ENCODE assay signal across 2 cellular contexts in the genomic region with DNA sequence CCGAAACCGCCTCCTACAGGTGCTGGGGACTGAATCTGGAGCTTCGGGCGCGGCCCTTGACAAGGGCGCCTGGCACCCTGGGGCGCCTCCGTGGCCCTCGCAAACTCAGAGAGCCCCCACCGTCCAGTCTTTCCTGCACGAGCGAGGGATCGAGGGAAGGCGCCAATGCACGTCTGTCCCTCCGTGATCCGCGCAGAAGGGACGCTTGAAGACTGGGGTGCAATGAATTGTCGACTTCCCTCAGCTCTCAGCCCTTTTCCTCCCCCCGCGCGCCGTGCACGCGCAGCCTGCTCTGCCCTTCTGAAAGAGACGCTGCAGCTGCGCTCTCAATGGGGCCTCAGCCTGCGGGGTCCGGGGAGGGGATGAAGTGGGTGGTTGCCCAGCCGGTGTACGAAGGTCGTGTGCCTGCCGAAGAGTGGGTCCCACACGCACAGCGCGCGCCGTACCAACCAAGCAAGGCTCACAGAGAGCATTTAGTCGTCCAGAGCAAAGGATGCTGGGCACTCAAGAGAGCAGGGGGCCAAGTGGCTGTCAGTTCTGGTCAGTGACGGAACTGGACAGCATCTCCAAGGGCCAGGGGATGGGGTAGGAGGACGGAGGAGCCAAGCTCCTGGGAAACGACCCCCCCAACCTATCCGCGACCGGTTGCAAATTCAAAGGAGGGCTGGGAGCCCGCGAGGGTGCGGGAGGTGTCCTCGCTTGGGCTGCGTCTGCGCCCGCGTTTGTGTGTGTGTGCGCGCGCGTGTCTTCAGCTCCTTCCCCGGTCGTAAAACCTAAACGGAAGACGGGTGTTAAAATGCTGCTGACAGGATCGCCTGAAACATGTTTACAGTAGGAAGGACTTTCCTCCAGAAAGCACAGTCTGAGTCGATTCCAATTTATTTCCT.
TF ChIP-seq lines count a peak whose summit lies in the region.

No MANE protein-coding gene starts in this region.

TF ChIP-seq in GM23338, 12 proteins besides CTCF, POLR2A, EP300 and RAD21 (continued from another document and continues in another):
- TF ChIP-seq, protein P1, sequence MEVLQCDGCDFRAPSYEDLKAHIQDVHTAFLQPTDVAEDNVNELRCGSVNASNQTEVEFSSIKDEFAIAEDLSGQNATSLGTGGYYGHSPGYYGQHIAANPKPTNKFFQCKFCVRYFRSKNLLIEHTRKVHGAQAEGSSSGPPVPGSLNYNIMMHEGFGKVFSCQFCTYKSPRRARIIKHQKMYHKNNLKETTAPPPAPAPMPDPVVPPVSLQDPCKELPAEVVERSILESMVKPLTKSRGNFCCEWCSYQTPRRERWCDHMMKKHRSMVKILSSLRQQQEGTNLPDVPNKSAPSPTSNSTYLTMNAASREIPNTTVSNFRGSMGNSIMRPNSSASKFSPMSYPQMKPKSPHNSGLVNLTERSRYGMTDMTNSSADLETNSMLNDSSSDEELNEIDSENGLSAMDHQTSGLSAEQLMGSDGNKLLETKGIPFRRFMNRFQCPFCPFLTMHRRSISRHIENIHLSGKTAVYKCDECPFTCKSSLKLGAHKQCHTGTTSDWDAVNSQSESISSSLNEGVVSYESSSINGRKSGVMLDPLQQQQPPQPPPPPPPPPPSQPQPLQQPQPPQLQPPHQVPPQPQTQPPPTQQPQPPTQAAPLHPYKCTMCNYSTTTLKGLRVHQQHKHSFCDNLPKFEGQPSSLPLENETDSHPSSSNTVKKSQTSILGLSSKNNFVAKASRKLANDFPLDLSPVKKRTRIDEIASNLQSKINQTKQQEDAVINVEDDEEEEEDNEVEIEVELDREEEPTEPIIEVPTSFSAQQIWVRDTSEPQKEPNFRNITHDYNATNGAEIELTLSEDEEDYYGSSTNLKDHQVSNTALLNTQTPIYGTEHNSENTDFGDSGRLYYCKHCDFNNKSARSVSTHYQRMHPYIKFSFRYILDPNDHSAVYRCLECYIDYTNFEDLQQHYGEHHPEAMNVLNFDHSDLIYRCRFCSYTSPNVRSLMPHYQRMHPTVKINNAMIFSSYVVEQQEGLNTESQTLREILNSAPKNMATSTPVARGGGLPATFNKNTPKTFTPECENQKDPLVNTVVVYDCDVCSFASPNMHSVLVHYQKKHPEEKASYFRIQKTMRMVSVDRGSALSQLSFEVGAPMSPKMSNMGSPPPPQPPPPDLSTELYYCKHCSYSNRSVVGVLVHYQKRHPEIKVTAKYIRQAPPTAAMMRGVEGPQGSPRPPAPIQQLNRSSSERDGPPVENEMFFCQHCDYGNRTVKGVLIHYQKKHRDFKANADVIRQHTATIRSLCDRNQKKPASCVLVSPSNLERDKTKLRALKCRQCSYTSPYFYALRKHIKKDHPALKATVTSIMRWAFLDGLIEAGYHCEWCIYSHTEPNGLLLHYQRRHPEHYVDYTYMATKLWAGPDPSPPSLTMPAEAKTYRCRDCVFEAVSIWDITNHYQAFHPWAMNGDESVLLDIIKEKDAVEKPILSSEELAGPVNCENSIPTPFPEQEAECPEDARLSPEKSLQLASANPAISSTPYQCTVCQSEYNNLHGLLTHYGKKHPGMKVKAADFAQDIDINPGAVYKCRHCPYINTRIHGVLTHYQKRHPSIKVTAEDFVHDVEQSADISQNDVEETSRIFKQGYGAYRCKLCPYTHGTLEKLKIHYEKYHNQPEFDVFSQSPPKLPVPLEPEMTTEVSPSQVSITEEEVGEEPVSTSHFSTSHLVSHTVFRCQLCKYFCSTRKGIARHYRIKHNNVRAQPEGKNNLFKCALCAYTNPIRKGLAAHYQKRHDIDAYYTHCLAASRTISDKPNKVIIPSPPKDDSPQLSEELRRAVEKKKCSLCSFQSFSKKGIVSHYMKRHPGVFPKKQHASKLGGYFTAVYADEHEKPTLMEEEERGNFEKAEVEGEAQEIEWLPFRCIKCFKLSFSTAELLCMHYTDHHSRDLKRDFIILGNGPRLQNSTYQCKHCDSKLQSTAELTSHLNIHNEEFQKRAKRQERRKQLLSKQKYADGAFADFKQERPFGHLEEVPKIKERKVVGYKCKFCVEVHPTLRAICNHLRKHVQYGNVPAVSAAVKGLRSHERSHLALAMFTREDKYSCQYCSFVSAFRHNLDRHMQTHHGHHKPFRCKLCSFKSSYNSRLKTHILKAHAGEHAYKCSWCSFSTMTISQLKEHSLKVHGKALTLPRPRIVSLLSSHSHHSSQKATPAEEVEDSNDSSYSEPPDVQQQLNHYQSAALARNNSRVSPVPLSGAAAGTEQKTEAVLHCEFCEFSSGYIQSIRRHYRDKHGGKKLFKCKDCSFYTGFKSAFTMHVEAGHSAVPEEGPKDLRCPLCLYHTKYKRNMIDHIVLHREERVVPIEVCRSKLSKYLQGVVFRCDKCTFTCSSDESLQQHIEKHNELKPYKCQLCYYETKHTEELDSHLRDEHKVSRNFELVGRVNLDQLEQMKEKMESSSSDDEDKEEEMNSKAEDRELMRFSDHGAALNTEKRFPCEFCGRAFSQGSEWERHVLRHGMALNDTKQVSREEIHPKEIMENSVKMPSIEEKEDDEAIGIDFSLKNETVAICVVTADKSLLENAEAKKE (CRISPR knock-in tag; IDR thresholded peaks at IDR 0.05), result no peak
- TF ChIP-seq, protein P2, sequence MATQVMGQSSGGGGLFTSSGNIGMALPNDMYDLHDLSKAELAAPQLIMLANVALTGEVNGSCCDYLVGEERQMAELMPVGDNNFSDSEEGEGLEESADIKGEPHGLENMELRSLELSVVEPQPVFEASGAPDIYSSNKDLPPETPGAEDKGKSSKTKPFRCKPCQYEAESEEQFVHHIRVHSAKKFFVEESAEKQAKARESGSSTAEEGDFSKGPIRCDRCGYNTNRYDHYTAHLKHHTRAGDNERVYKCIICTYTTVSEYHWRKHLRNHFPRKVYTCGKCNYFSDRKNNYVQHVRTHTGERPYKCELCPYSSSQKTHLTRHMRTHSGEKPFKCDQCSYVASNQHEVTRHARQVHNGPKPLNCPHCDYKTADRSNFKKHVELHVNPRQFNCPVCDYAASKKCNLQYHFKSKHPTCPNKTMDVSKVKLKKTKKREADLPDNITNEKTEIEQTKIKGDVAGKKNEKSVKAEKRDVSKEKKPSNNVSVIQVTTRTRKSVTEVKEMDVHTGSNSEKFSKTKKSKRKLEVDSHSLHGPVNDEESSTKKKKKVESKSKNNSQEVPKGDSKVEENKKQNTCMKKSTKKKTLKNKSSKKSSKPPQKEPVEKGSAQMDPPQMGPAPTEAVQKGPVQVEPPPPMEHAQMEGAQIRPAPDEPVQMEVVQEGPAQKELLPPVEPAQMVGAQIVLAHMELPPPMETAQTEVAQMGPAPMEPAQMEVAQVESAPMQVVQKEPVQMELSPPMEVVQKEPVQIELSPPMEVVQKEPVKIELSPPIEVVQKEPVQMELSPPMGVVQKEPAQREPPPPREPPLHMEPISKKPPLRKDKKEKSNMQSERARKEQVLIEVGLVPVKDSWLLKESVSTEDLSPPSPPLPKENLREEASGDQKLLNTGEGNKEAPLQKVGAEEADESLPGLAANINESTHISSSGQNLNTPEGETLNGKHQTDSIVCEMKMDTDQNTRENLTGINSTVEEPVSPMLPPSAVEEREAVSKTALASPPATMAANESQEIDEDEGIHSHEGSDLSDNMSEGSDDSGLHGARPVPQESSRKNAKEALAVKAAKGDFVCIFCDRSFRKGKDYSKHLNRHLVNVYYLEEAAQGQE (IDR thresholded peaks at IDR 0.05; ENCODE audit: unreplicated experiment), result no peak
- TF ChIP-seq, protein P3, sequence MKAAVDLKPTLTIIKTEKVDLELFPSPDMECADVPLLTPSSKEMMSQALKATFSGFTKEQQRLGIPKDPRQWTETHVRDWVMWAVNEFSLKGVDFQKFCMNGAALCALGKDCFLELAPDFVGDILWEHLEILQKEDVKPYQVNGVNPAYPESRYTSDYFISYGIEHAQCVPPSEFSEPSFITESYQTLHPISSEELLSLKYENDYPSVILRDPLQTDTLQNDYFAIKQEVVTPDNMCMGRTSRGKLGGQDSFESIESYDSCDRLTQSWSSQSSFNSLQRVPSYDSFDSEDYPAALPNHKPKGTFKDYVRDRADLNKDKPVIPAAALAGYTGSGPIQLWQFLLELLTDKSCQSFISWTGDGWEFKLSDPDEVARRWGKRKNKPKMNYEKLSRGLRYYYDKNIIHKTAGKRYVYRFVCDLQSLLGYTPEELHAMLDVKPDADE (IDR thresholded peaks at IDR 0.05), result 0 out of 2 replicates have a peak, but pooled peaks have one; percentile 29
- TF ChIP-seq EZH2phosphoT487 (IDR thresholded peaks at IDR 0.05; ENCODE audit: unreplicated experiment) (no peak), NANOG (IDR thresholded peaks at IDR 0.05; ENCODE audit: borderline replicate concordance) (no peak), ZNF114 (CRISPR knock-in tag; IDR thresholded peaks at IDR 0.05) (no peak)

TF ChIP-seq in K562, 482 proteins besides CTCF, POLR2A, EP300 and RAD21 (continued from another document):
- TF ChIP-seq, protein P4, sequence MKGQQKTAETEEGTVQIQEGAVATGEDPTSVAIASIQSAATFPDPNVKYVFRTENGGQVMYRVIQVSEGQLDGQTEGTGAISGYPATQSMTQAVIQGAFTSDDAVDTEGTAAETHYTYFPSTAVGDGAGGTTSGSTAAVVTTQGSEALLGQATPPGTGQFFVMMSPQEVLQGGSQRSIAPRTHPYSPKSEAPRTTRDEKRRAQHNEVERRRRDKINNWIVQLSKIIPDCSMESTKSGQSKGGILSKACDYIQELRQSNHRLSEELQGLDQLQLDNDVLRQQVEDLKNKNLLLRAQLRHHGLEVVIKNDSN (CRISPR knock-in tag; IDR thresholded peaks at IDR 0.05), result 0 out of 2 replicates have a peak, but pooled peaks have one; percentile 15
- TF ChIP-seq ZFP30 (CRISPR knock-in tag; IDR thresholded peaks at IDR 0.05; ENCODE audit: borderline replicate concordance) (no peak), CBX5 (IDR thresholded peaks at IDR 0.05; ENCODE audit: borderline replicate concordance, low read depth) (no peak), DMBX1 (CRISPR knock-in tag; IDR thresholded peaks at IDR 0.05; ENCODE audit: borderline replicate concordance) (no peak), NRF1 (conservative IDR thresholded peaks at IDR 0.05 in 1 of 2, IDR thresholded peaks at IDR 0.05 in 1 of 2) (peak in 1 of 2 experiments; percentile 62; a peak in 3 of 4 replicates), NR1H2 (CRISPR knock-in tag; IDR thresholded peaks at IDR 0.05) (no peak), HDAC1 (IDR thresholded peaks at IDR 0.05) (no peak), RNF2 (IDR thresholded peaks at IDR 0.05) (no peak), MAZ (CRISPR knock-in tag; conservative IDR thresholded peaks at IDR 0.05 in 1 of 2, IDR thresholded peaks at IDR 0.05 in 1 of 2) (no peak), E2F3 (CRISPR knock-in tag; IDR thresholded peaks at IDR 0.05) (no peak)
- TF ChIP-seq, protein P5, sequence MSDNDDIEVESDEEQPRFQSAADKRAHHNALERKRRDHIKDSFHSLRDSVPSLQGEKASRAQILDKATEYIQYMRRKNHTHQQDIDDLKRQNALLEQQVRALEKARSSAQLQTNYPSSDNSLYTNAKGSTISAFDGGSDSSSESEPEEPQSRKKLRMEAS (CRISPR knock-in tag; IDR thresholded peaks at IDR 0.05), result no peak
- TF ChIP-seq, protein P6, sequence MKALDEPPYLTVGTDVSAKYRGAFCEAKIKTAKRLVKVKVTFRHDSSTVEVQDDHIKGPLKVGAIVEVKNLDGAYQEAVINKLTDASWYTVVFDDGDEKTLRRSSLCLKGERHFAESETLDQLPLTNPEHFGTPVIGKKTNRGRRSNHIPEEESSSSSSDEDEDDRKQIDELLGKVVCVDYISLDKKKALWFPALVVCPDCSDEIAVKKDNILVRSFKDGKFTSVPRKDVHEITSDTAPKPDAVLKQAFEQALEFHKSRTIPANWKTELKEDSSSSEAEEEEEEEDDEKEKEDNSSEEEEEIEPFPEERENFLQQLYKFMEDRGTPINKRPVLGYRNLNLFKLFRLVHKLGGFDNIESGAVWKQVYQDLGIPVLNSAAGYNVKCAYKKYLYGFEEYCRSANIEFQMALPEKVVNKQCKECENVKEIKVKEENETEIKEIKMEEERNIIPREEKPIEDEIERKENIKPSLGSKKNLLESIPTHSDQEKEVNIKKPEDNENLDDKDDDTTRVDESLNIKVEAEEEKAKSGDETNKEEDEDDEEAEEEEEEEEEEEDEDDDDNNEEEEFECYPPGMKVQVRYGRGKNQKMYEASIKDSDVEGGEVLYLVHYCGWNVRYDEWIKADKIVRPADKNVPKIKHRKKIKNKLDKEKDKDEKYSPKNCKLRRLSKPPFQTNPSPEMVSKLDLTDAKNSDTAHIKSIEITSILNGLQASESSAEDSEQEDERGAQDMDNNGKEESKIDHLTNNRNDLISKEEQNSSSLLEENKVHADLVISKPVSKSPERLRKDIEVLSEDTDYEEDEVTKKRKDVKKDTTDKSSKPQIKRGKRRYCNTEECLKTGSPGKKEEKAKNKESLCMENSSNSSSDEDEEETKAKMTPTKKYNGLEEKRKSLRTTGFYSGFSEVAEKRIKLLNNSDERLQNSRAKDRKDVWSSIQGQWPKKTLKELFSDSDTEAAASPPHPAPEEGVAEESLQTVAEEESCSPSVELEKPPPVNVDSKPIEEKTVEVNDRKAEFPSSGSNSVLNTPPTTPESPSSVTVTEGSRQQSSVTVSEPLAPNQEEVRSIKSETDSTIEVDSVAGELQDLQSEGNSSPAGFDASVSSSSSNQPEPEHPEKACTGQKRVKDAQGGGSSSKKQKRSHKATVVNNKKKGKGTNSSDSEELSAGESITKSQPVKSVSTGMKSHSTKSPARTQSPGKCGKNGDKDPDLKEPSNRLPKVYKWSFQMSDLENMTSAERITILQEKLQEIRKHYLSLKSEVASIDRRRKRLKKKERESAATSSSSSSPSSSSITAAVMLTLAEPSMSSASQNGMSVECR (CRISPR knock-in tag; IDR thresholded peaks at IDR 0.05), result 0 out of 2 replicates have a peak, but pooled peaks have one; percentile 37
- TF ChIP-seq, protein P7, sequence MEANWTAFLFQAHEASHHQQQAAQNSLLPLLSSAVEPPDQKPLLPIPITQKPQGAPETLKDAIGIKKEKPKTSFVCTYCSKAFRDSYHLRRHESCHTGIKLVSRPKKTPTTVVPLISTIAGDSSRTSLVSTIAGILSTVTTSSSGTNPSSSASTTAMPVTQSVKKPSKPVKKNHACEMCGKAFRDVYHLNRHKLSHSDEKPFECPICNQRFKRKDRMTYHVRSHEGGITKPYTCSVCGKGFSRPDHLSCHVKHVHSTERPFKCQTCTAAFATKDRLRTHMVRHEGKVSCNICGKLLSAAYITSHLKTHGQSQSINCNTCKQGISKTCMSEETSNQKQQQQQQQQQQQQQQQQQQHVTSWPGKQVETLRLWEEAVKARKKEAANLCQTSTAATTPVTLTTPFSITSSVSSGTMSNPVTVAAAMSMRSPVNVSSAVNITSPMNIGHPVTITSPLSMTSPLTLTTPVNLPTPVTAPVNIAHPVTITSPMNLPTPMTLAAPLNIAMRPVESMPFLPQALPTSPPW (CRISPR knock-in tag; IDR thresholded peaks at IDR 0.05), result peak; percentile 37; the same call in 1 of the 2 replicates
- TF ChIP-seq, protein P8, sequence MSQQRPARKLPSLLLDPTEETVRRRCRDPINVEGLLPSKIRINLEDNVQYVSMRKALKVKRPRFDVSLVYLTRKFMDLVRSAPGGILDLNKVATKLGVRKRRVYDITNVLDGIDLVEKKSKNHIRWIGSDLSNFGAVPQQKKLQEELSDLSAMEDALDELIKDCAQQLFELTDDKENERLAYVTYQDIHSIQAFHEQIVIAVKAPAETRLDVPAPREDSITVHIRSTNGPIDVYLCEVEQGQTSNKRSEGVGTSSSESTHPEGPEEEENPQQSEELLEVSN (IDR thresholded peaks at IDR 0.05; ENCODE audit: borderline replicate concordance in 1 of 2, extremely low read depth in 1 of 2, insufficient read depth in 1 of 2, insufficient read length in 1 of 2, low read depth in 1 of 2, low read length in 1 of 2, poor library complexity in 1 of 2, severe bottlenecking in 1 of 2), result peak in 1 of 2 experiments; percentile 4
